In genomic region chr11:88538088-88538487, GRCh38 we compare ENCODE assay signal across 22 cellular contexts.
A peak's percentile ranks its signal among the peaks of the same experiment; 100 is the strongest.
DNase-seq lines count a peak whose midpoint lies in the region; TF ChIP-seq lines count a peak whose summit lies in the region.
"Had no signal": no experiment of that assay in that cellular context is flagged by ENCODE, and none has a peak within 500 bp of the region (broad histone marks: within the 10 kb centered on the region; RNA-seq: fewer than 3 reads in every experiment).

No MANE protein-coding gene starts in this region.

- no peaks in the 10 kb centered on the region for H3K36me3 Mint-ChIP-seq in nephron (ENCODE audit: low read depth)
- H3K36me3 Mint-ChIP-seq: brain; stimulated activated effector memory CD8-positive, alpha-beta T cell treated with anti-CD3 and anti-CD28 coated beads, Interleukin-12 subunit alpha, Interleukin-12 subunit beta, amount 100 ng/mL, for 72 hours had no signal

- intact Hi-C loops in spleen (cut with DNase I; ENCODE audit: low total_unique reads): no loop called here

- H3K4me1 Mint-ChIP-seq in nephron: peaks cover 26% of the 10 kb centered on the region

- 41 to 90% (median 75%) methylated on average over 1 of the region's 1 CpG for WGBS in spleen, 5 donors

- TF ChIP-seq CTCF in choroid plexus epithelial cell (conservative IDR thresholded peaks at IDR 0.05; ENCODE audit: low read depth, low read length) (no peak), nephron (IDR thresholded peaks at IDR 0.05; ENCODE audit: unreplicated experiment in 3 of 3) (no peak), spleen (IDR thresholded peaks at IDR 0.05 in 8 of 11, conservative IDR thresholded peaks at IDR 0.05 in 3 of 11) (no peak)

- no peaks in the 10 kb centered on the region for H3K27me3 Mint-ChIP-seq in nephron (ENCODE audit: low read depth)
- H3K27me3 Mint-ChIP-seq: brain had no signal

- no peaks in the 10 kb centered on the region for H3K4me1 ChIP-seq in spleen
- H3K4me1 ChIP-seq: left lung had no signal

- H3K4me3 ChIP-seq in choroid plexus epithelial cell (ENCODE audit: low read depth, low read length) (no peak overlapping the region), spleen (no peak overlapping the region)
- H3K4me3 ChIP-seq: BLaER1 treated with 17β-estradiol and CSF1 and Interleukin-3, amounts not matched to agents 10 nM and 100 nM; left lung had no signal

- TF ChIP-seq POLR2A in spleen (IDR thresholded peaks at IDR 0.05): no peak

- no peak overlapping the region for H3K27ac ChIP-seq in spleen
- H3K27ac ChIP-seq: BLaER1 treated with 17β-estradiol and CSF1 and Interleukin-3, amounts not matched to agents 10 nM and 100 nM; left lung had no signal

- DNase-seq in EH (ENCODE audit: low read depth) (peak; percentile 56), NCI-H226 (peak; percentile 30), choroid plexus epithelial cell (ENCODE audit: low read depth) (peak; percentile 64), spleen (no peak), occipital lobe (lab: John Stamatoyannopoulos, UW) (no peak), retina (no peak)
- DNase-seq in stimulated activated CD4-positive, alpha-beta T cell treated with anti-CD3 and anti-CD28 coated beads, Interleukin-2, amount 100 ng/mL, for 24 hours: no peak
- DNase-seq: activated CD4-positive, alpha-beta T cell treated with anti-CD3 and anti-CD28 coated beads, Interleukin-2, amount 10 ng/mL, durations not matched to agents 24 days and 14 days; activated naive CD4-positive, alpha-beta T cell treated with anti-CD3 and anti-CD28 coated beads, Interleukin-2, amount 50 U/mL, for 16 hours; activated T-cell treated with anti-CD3 and anti-CD28 coated beads for 4 hours; DND-41; foreskin melanocyte; Kasumi-1; left lung; NCI-H1436 treated with DMSO at 0.1 percent for 48 hours; NCI-H2227 treated with DMSO at 0.1 percent for 48 hours; SIG-M5; trophoblast cell had no signal

- peak overlapping the region in 2 of 3 experiments; percentile 22 to 84 for H3K27ac Mint-ChIP-seq in nephron
- H3K27ac Mint-ChIP-seq: activated CD4-positive, alpha-beta T cell treated with anti-CD3 and anti-CD28 coated beads, Interleukin-2, amount 10 ng/mL, durations not matched to agents 24 days and 14 days; stimulated activated effector memory CD8-positive, alpha-beta T cell treated with anti-CD3 and anti-CD28 coated beads, Interleukin-12 subunit alpha, Interleukin-12 subunit beta, amount 100 ng/mL, for 72 hours had no signal

- H3K9me3 Mint-ChIP-seq in nephron: no peaks in the 10 kb centered on the region
- H3K9me3 Mint-ChIP-seq: brain; stimulated activated effector memory CD8-positive, alpha-beta T cell treated with anti-CD3 and anti-CD28 coated beads, Interleukin-12 subunit alpha, Interleukin-12 subunit beta, amount 100 ng/mL, for 72 hours had no signal

- H3K9me3 ChIP-seq in spleen: no peaks in the 10 kb centered on the region
- H3K9me3 ChIP-seq: left lung had no signal

- no peaks in the 10 kb centered on the region for H3K27me3 ChIP-seq in spleen (replicated peaks in 1 of 7)
- H3K27me3 ChIP-seq: BLaER1 treated with 17β-estradiol and CSF1 and Interleukin-3, amounts not matched to agents 10 nM and 100 nM; left lung had no signal

- no peak overlapping the region for H3K4me3 Mint-ChIP-seq in nephron
- H3K4me3 Mint-ChIP-seq: activated CD4-positive, alpha-beta T cell treated with anti-CD3 and anti-CD28 coated beads, Interleukin-2, amount 10 ng/mL, durations not matched to agents 24 days and 14 days; brain; stimulated activated effector memory CD8-positive, alpha-beta T cell treated with anti-CD3 and anti-CD28 coated beads, Interleukin-12 subunit alpha, Interleukin-12 subunit beta, amount 100 ng/mL, for 72 hours had no signal

- no peaks in the 10 kb centered on the region for H3K36me3 ChIP-seq in spleen
- H3K36me3 ChIP-seq: BLaER1 treated with 17β-estradiol and CSF1 and Interleukin-3, amounts not matched to agents 10 nM and 100 nM; left lung had no signal

Comparison
In these comparisons a context has a peak if more than half of its experiments do, and no peak if none do; other contexts are left out.
1. DNase-seq: peak in EH (single experiment), NCI-H226 (single experiment) and choroid plexus epithelial cell (single experiment); none in spleen (single experiment), stimulated activated CD4-positive, alpha-beta T cell treated with anti-CD3 and anti-CD28 coated beads, Interleukin-2, amount 100 ng/mL, for 24 hours (0 of 2), occipital lobe (single experiment) and retina (single experiment).